15 cellular contexts compared by ENCODE assay signal in the genomic region with DNA sequence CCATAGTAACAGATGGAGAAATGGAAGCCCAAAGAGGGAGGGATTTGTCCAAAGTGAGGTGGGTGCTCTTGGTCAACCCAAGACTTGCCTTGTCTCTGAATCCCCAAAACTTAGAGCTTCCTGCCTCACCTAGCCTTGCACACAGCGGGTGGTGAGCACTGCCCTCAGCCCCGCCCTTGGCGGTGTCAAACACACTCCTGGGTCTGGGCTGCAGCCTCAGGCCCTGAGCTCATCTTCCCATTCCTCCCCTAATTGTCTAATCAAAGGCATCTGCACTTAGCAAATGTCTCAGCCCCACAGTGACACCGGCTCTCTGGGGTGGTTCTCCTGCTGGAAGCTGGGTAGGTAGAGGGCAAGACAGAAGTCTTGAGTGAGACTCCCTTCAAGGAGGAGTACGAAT. TPM values are rescaled to one million over a fixed set of nuclear protein-coding genes. Genes with fewer than 3 reads are reported as not detected.
DNase-seq lines count a peak whose midpoint lies in the region; ATAC-seq and TF ChIP-seq lines count a peak whose summit lies in the region.
"Had no signal": no experiment of that assay in that cellular context is flagged by ENCODE, and none has a peak within 500 bp of the region (broad histone marks: within the 10 kb centered on the region; RNA-seq: fewer than 3 reads in every experiment).

No MANE protein-coding gene starts in this region.

- TF ChIP-seq RAD21 in SK-N-SH (IDR thresholded peaks at IDR 0.05; ENCODE audit: low read length) = no peak

- POLR2A ChIA-PET in SK-N-SH (lab: Yijun Ruan, JAX) = interaction anchor here (1.3 kb wide), 1 partner anchor 12 kb away, joined by 6 read pairs; no protein-coding TSS in a partner anchor
- POLR2A ChIA-PET in activated CD4-positive, alpha-beta memory T cell treated with anti-CD3 and anti-CD28 coated beads, Interleukin-2, amount 10 ng/mL, durations not matched to agents 7 days and 5 days (lab: Charles Lee) = no interaction called here

- no peaks in the 10 kb centered on the region for H3K79me2 ChIP-seq in SK-N-SH (ENCODE audit: insufficient read depth)

- H3F3A ChIP-seq in SK-N-SH (replicated peaks; ENCODE audit: insufficient read depth) = no peaks in the 10 kb centered on the region

- H3K9me3 ChIP-seq in SK-N-SH = no peaks in the 10 kb centered on the region
- H3K9me3 ChIP-seq in mucosa of descending colon = no peaks in the 10 kb centered on the region
- H3K9me3 ChIP-seq in thyroid gland = no peaks in the 10 kb centered on the region
- H3K9me3 ChIP-seq in uterus = no peaks in the 10 kb centered on the region
- H3K9me3 ChIP-seq: Caco-2 had no signal

- no peaks in the 10 kb centered on the region for H3K9me2 ChIP-seq in SK-N-SH

- TF ChIP-seq CTCF in SK-N-SH (IDR thresholded peaks at IDR 0.05) (no peak), mucosa of descending colon (IDR thresholded peaks at IDR 0.05) (no peak), thyroid gland (IDR thresholded peaks at IDR 0.05) (no peak), uterus (IDR thresholded peaks at IDR 0.05) (no peak)

- H3K4me1 Mint-ChIP-seq in activated CD4-positive, alpha-beta memory T cell treated with anti-CD3 and anti-CD28 coated beads, Interleukin-2, amount 10 ng/mL, durations not matched to agents 7 days and 5 days = no peaks in the 10 kb centered on the region
- H3K4me1 Mint-ChIP-seq: CD8-positive, alpha-beta memory T cell had no signal

- H4K20me1 ChIP-seq in SK-N-SH (ENCODE audit: insufficient read depth) = no peaks in the 10 kb centered on the region

- H3K4me3 Mint-ChIP-seq in activated CD4-positive, alpha-beta memory T cell treated with anti-CD3 and anti-CD28 coated beads, Interleukin-2, amount 10 ng/mL, durations not matched to agents 7 days and 5 days = no peak overlapping the region
- H3K4me3 Mint-ChIP-seq: CD8-positive, alpha-beta memory T cell; H9 had no signal

- no peak overlapping the region for H3K27ac Mint-ChIP-seq in activated CD4-positive, alpha-beta memory T cell treated with anti-CD3 and anti-CD28 coated beads, Interleukin-2, amount 10 ng/mL, durations not matched to agents 7 days and 5 days
- H3K27ac Mint-ChIP-seq: CD8-positive, alpha-beta memory T cell; H9 had no signal

- H3K9ac ChIP-seq in SK-N-SH = no peak overlapping the region

- 86% methylated on average over 5 of the region's 5 CpGs for WGBS in SK-N-SH (ENCODE audit: low lambda C conversion rate)
- WGBS in thyroid gland, 2 donors = 93 to 98% methylated on average over 5 of the region's 5 CpGs

- no peaks in the 10 kb centered on the region for H3K9me3 Mint-ChIP-seq in activated CD4-positive, alpha-beta memory T cell treated with anti-CD3 and anti-CD28 coated beads, Interleukin-2, amount 10 ng/mL, durations not matched to agents 7 days and 5 days
- H3K9me3 Mint-ChIP-seq: CD8-positive, alpha-beta memory T cell; H9 had no signal

- H3K36me3 ChIP-seq in SK-N-SH (replicated peaks in 1 of 2; ENCODE audit: control insufficient read depth in 1 of 2, insufficient read depth in 2 of 2, low read length in 1 of 2) (peaks cover 7 to 14% of the 10 kb centered on the region in 2 experiments), mucosa of descending colon (ENCODE audit: low read depth) (no peaks in the 10 kb centered on the region), thyroid gland (no peaks in the 10 kb centered on the region), uterus (no peaks in the 10 kb centered on the region)

- peaks cover 0 to 19% of the 10 kb centered on the region in 2 experiments; a peak in 1 of 4 replicates for H3K4me1 ChIP-seq in SK-N-SH (ENCODE audit: control insufficient read depth in 1 of 2, insufficient read depth in 2 of 2, low read depth in 1 of 2, low read length in 1 of 2)
- peaks cover 10% of the 10 kb centered on the region for H3K4me1 ChIP-seq in mucosa of descending colon (ENCODE audit: low read depth)
- peaks cover 29 to 50% of the 10 kb centered on the region in 2 donors for H3K4me1 ChIP-seq in thyroid gland
- H3K4me1 ChIP-seq in uterus = no peaks in the 10 kb centered on the region
- H3K4me1 ChIP-seq: Caco-2 had no signal

- no peak for ATAC-seq in SK-N-SH treated with all-trans-retinoic acid at 6 μM for 48 hours
- peak; percentile 25 for ATAC-seq in mucosa of descending colon
- ATAC-seq in GM18861 (IDR thresholded peaks at IDR 0.05; ENCODE audit: unreplicated experiment) = no peak

- DNase-seq in SK-N-SH (peak; percentile 37), NCI-H69 (lab: John Stamatoyannopoulos, UW) (peak; percentile 36), mucosa of descending colon (peak in 1 of 3 donors; percentile 45), thyroid gland (no peak), uterus (no peak)
- DNase-seq in activated CD4-positive, alpha-beta memory T cell treated with anti-CD3 and anti-CD28 coated beads, Interleukin-2, amount 10 ng/mL, durations not matched to agents 7 days and 5 days = no peak
- DNase-seq: Caco-2; CD8-positive, alpha-beta memory T cell; DND-41; GF-D8; H9 had no signal

- peaks cover 3% of the 10 kb centered on the region for H3K27me3 Mint-ChIP-seq in activated CD4-positive, alpha-beta memory T cell treated with anti-CD3 and anti-CD28 coated beads, Interleukin-2, amount 10 ng/mL, durations not matched to agents 7 days and 5 days

- TF ChIP-seq EP300 in SK-N-SH (IDR thresholded peaks at IDR 0.05; ENCODE audit: borderline replicate concordance in 1 of 2, low read depth in 1 of 2, low read length in 1 of 2) = no peak

- no peaks in the 10 kb centered on the region for H3K27me3 ChIP-seq in SK-N-SH (ENCODE audit: insufficient read depth)
- no peaks in the 10 kb centered on the region for H3K27me3 ChIP-seq in thyroid gland
- H3K27me3 ChIP-seq in uterus = no peaks in the 10 kb centered on the region

- no peaks in the 10 kb centered on the region for H3K36me3 Mint-ChIP-seq in activated CD4-positive, alpha-beta memory T cell treated with anti-CD3 and anti-CD28 coated beads, Interleukin-2, amount 10 ng/mL, durations not matched to agents 7 days and 5 days (ENCODE audit: low read depth)
- H3K36me3 Mint-ChIP-seq: CD8-positive, alpha-beta memory T cell had no signal

- CTCF ChIA-PET in SK-N-SH (lab: Yijun Ruan, JAX) = interaction anchor here (1.1 to 2.2 kb wide), 7 partner anchors 9 to 229 kb away, joined by 3 to 10 read pairs (median 4); no protein-coding TSS in a partner anchor
- CTCF ChIA-PET in activated CD4-positive, alpha-beta memory T cell treated with anti-CD3 and anti-CD28 coated beads, Interleukin-2, amount 10 ng/mL, durations not matched to agents 7 days and 5 days (lab: Charles Lee) = interaction anchor here (0.6 to 1.6 kb wide), 2 partner anchors 144 to 228 kb away, joined by 3 to 5 read pairs; no protein-coding TSS in a partner anchor

- intact Hi-C loops in mucosa of descending colon (cut with DNase I, micrococcal nuclease) = no loop called here
- intact Hi-C loops in thyroid gland (cut with DNase I) = no loop called here
- intact Hi-C loops in uterus (cut with DNase I; ENCODE audit: low total_unique reads) = no loop called here

- H3K27ac ChIP-seq in SK-N-SH (ENCODE audit: low read depth in 2 of 2, low read length in 1 of 2) (no peak overlapping the region; a peak in 1 of 4 replicates), thyroid gland (peak overlapping the region in 2 of 3 donors; percentile 72 to 81), uterus (no peak overlapping the region)
- H3K27ac ChIP-seq: 22Rv1 had no signal

- H2AFZ ChIP-seq in SK-N-SH (ENCODE audit: low read depth) = no peak overlapping the region

- no peak overlapping the region for H3K4me2 ChIP-seq in SK-N-SH

- TF ChIP-seq POLR2A in thyroid gland (IDR thresholded peaks at IDR 0.05) = no peak
- no peak for TF ChIP-seq POLR2A in uterus (IDR thresholded peaks at IDR 0.05)

- H3K4me3 ChIP-seq in SK-N-SH (ENCODE audit: low read depth in 2 of 2, low read length in 1 of 2) (no peak overlapping the region), mucosa of descending colon (no peak overlapping the region), thyroid gland (replicated peaks in 1 of 3) (no peak overlapping the region), uterus (no peak overlapping the region)

TF ChIP-seq in SK-N-SH treated with all-trans-retinoic acid at 6 μM for 48 hours, 23 proteins besides CTCF, POLR2A, EP300 and RAD21:
- TF ChIP-seq ESRRG (CRISPR knock-in tag; IDR thresholded peaks at IDR 0.05) (no peak), GLIS3 (CRISPR knock-in tag; IDR thresholded peaks at IDR 0.05) (no peak), ZC3H10 (CRISPR knock-in tag; IDR thresholded peaks at IDR 0.05) (no peak), ISL1 (CRISPR knock-in tag; IDR thresholded peaks at IDR 0.05) (no peak), CSDC2 (CRISPR knock-in tag; IDR thresholded peaks at IDR 0.05) (no peak), RARB (CRISPR knock-in tag; IDR thresholded peaks at IDR 0.05) (no peak), TOX (CRISPR knock-in tag; IDR thresholded peaks at IDR 0.05; ENCODE audit: borderline replicate concordance) (no peak), ZNF70 (CRISPR knock-in tag; IDR thresholded peaks at IDR 0.05) (no peak), ARNTL (CRISPR knock-in tag; IDR thresholded peaks at IDR 0.05; ENCODE audit: borderline replicate concordance, low read depth) (no peak), ZNF565 (CRISPR knock-in tag; conservative IDR thresholded peaks at IDR 0.05; ENCODE audit: low read depth) (no peak), SNAI2 (CRISPR knock-in tag; IDR thresholded peaks at IDR 0.05) (no peak), ZFP30 (CRISPR knock-in tag; IDR thresholded peaks at IDR 0.05) (no peak)
- TF ChIP-seq, protein P1, sequence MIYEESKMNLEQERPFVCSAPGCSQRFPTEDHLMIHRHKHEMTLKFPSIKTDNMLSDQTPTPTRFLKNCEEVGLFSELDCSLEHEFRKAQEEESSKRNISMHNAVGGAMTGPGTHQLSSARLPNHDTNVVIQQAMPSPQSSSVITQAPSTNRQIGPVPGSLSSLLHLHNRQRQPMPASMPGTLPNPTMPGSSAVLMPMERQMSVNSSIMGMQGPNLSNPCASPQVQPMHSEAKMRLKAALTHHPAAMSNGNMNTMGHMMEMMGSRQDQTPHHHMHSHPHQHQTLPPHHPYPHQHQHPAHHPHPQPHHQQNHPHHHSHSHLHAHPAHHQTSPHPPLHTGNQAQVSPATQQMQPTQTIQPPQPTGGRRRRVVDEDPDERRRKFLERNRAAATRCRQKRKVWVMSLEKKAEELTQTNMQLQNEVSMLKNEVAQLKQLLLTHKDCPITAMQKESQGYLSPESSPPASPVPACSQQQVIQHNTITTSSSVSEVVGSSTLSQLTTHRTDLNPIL (CRISPR knock-in tag; IDR thresholded peaks at IDR 0.05; ENCODE audit: low read depth) = no peak

RNA-seq across cellular contexts. Expression of gene FABP6, which starts 20.9 kb away (rescaled TPM):
- polyA plus RNA-seq in SK-N-SH (2012; rRNA removed) = 1.1 and 1.3 TPM in 2 replicates
- 1.2 and 1.6 TPM in 2 replicates for polyA plus RNA-seq in SK-N-SH (2012; cell fraction: cytosol; rRNA removed)
- 0.18 and 0.26 TPM in 2 replicates for polyA plus RNA-seq in SK-N-SH (2012; cell fraction: nucleus; rRNA removed)
- not detected for total RNA-seq in mucosa of descending colon
- not detected for total RNA-seq in thyroid gland
- total RNA-seq in activated CD4-positive, alpha-beta memory T cell treated with anti-CD3 and anti-CD28 coated beads, Interleukin-2, amount 10 ng/mL, durations not matched to agents 7 days and 5 days = not detected
- total RNA-seq in uterus = under 1 TPM in 2 of 4 donors, not detected in 2; 0.59 to 0.76 TPM
- total RNA-seq: Caco-2; CD8-positive, alpha-beta memory T cell had no signal
- polyA plus RNA-seq: BJ; CD8-positive, alpha-beta memory T cell had no signal

Comparison
In these comparisons a context has a peak if more than half of its experiments do, and no peak if none do; other contexts are left out.
1. DNase-seq: peak in SK-N-SH (single experiment) and NCI-H69 (single experiment); none in thyroid gland (0 of 2), activated CD4-positive, alpha-beta memory T cell treated with anti-CD3 and anti-CD28 coated beads, Interleukin-2, amount 10 ng/mL, durations not matched to agents 7 days and 5 days (single experiment) and uterus (0 of 2).
2. H3K27ac ChIP-seq: peak in thyroid gland (2 of 3); none in SK-N-SH (0 of 2) and uterus (0 of 2).